ENCODE assay signal across 1 cellular context in genomic region chr5:152547202-152547601, GRCh38.
TF ChIP-seq lines count a peak whose summit lies in the region.

No MANE protein-coding gene starts in this region.

TF ChIP-seq in SK-N-SH treated with all-trans-retinoic acid at 6 μM for 48 hours, 23 proteins besides CTCF, POLR2A, EP300 and RAD21 (continued from another document):
- TF ChIP-seq TOX (CRISPR knock-in tag; IDR thresholded peaks at IDR 0.05; ENCODE audit: borderline replicate concordance): no peak
